In genomic region chr19:10742494-10742893, GRCh38 we compare ENCODE assay signal across 14 cellular contexts. TPM values are rescaled to one million over a fixed set of nuclear protein-coding genes. Genes with fewer than 3 reads are reported as not detected.
DNase-seq lines count a peak whose midpoint lies in the region; ATAC-seq lines count a peak whose summit lies in the region.
"Had no signal": no experiment of that assay in that cellular context is flagged by ENCODE, and none has a peak within 500 bp of the region (broad histone marks: within the 10 kb centered on the region; RNA-seq: fewer than 3 reads in every experiment).

No MANE protein-coding gene starts in this region.

- no peak overlapping the region for H3K4me3 Mint-ChIP-seq in activated naive CD4-positive, alpha-beta T cell treated with anti-CD3 and anti-CD28 coated beads, Interleukin-2, amount 10 ng/mL, durations not matched to agents 7 days and 5 days
- no peak overlapping the region for H3K4me3 Mint-ChIP-seq in central memory CD8-positive, alpha-beta T cell
- no peak overlapping the region for H3K4me3 Mint-ChIP-seq in stimulated activated naive B cell treated with anti-CD40 and anti-IgM and Interleukin-4, amounts not matched to agents 10 μg/mL and 1 μg/mL and 100 μg/mL, for 72 hours
- H3K4me3 Mint-ChIP-seq: activated T-cell treated with anti-CD3 and anti-CD28 coated beads, Interleukin-2, amount 50 U/mL, for 72 hours; H9; neural crest cell had no signal

- no peaks in the 10 kb centered on the region for H3K27me3 Mint-ChIP-seq in activated naive CD4-positive, alpha-beta T cell treated with anti-CD3 and anti-CD28 coated beads, Interleukin-2, amount 10 ng/mL, durations not matched to agents 7 days and 5 days
- no peaks in the 10 kb centered on the region for H3K27me3 Mint-ChIP-seq in central memory CD8-positive, alpha-beta T cell
- H3K27me3 Mint-ChIP-seq in stimulated activated naive B cell treated with anti-CD40 and anti-IgM and Interleukin-4, amounts not matched to agents 10 μg/mL and 1 μg/mL and 100 μg/mL, for 72 hours = no peaks in the 10 kb centered on the region

- peak overlapping the region; percentile 42 for H3K27ac Mint-ChIP-seq in activated naive CD4-positive, alpha-beta T cell treated with anti-CD3 and anti-CD28 coated beads, Interleukin-2, amount 10 ng/mL, durations not matched to agents 7 days and 5 days
- H3K27ac Mint-ChIP-seq in central memory CD8-positive, alpha-beta T cell (ENCODE audit: low read depth) = peak overlapping the region; percentile 87
- peak overlapping the region; percentile 56 for H3K27ac Mint-ChIP-seq in stimulated activated naive B cell treated with anti-CD40 and anti-IgM and Interleukin-4, amounts not matched to agents 10 μg/mL and 1 μg/mL and 100 μg/mL, for 72 hours

- H3K36me3 Mint-ChIP-seq in activated naive CD4-positive, alpha-beta T cell treated with anti-CD3 and anti-CD28 coated beads, Interleukin-2, amount 10 ng/mL, durations not matched to agents 7 days and 5 days = peaks cover 22% of the 10 kb centered on the region
- H3K36me3 Mint-ChIP-seq in central memory CD8-positive, alpha-beta T cell (ENCODE audit: insufficient read depth) = peaks cover 19% of the 10 kb centered on the region
- H3K36me3 Mint-ChIP-seq in stimulated activated naive B cell treated with anti-CD40 and anti-IgM and Interleukin-4, amounts not matched to agents 10 μg/mL and 1 μg/mL and 100 μg/mL, for 72 hours = peaks cover 18 to 26% of the 10 kb centered on the region in 2 donors

- CTCF ChIA-PET in activated naive CD4-positive, alpha-beta T cell treated with anti-CD3 and anti-CD28 coated beads, Interleukin-2, amount 10 ng/mL, durations not matched to agents 7 days and 5 days (lab: Charles Lee) = interaction anchor here (0.6 kb wide), 1 partner anchor 20 kb away, joined by 3 read pairs; no protein-coding TSS in a partner anchor

- peaks cover 48% of the 10 kb centered on the region for H3K4me1 Mint-ChIP-seq in activated naive CD4-positive, alpha-beta T cell treated with anti-CD3 and anti-CD28 coated beads, Interleukin-2, amount 10 ng/mL, durations not matched to agents 7 days and 5 days
- H3K4me1 Mint-ChIP-seq in central memory CD8-positive, alpha-beta T cell = peaks cover 55% of the 10 kb centered on the region
- H3K4me1 Mint-ChIP-seq in stimulated activated naive B cell treated with anti-CD40 and anti-IgM and Interleukin-4, amounts not matched to agents 10 μg/mL and 1 μg/mL and 100 μg/mL, for 72 hours = peaks cover 33 to 76% of the 10 kb centered on the region in 2 donors

- no peak for DNase-seq in activated naive CD4-positive, alpha-beta T cell treated with anti-CD3 and anti-CD28 coated beads, Interleukin-2, amount 10 ng/mL, durations not matched to agents 7 days and 5 days
- no peak for DNase-seq in activated naive CD4-positive, alpha-beta T cell treated with anti-CD3 and anti-CD28 coated beads, Interleukin-2, amount 50 U/mL, for 16 hours
- DNase-seq in central memory CD8-positive, alpha-beta T cell (ENCODE audit: low spot score in 2 of 2) = no peak
- DNase-seq in left lobe of liver (ENCODE audit: low spot score) = no peak
- DNase-seq in stimulated activated naive B cell treated with anti-CD40 and anti-IgM and Interleukin-4, amounts not matched to agents 10 μg/mL and 1 μg/mL and 100 μg/mL, for 72 hours = no peak
- no peak for DNase-seq in activated CD8-positive, alpha-beta memory T cell treated with anti-CD3 and anti-CD28 coated beads, Interleukin-2, amount 50 U/mL, for 48 hours
- no peak for DNase-seq in SHP77 (lab: John Stamatoyannopoulos, UW)
- DNase-seq: activated T-cell treated with anti-CD3 and anti-CD28 coated beads, Interleukin-2, amount 50 U/mL, for 72 hours; H9; NCI-H510A; PC-3 had no signal

- ATAC-seq in central memory CD8-positive, alpha-beta T cell (replicated peaks; ENCODE audit: extremely low read depth, poor library complexity, severe bottlenecking) = no peak
- ATAC-seq in left lobe of liver (peak; percentile 6), HG02588 (IDR thresholded peaks at IDR 0.05; ENCODE audit: unreplicated experiment) (no peak)
- no peak for ATAC-seq in stimulated activated naive B cell treated with anti-CD40 and anti-IgM and Interleukin-4, amounts not matched to agents 10 μg/mL and 1 μg/mL and 100 μg/mL, for 72 hours (replicated peaks)
- ATAC-seq: A549; activated T-cell treated with anti-CD3 and anti-CD28 coated beads, Interleukin-2, amount 50 U/mL, for 72 hours; PC-3 had no signal

- peaks cover 8% of the 10 kb centered on the region for H3K9me3 Mint-ChIP-seq in activated naive CD4-positive, alpha-beta T cell treated with anti-CD3 and anti-CD28 coated beads, Interleukin-2, amount 10 ng/mL, durations not matched to agents 7 days and 5 days
- no peaks in the 10 kb centered on the region for H3K9me3 Mint-ChIP-seq in central memory CD8-positive, alpha-beta T cell
- peaks cover 0 to 3% of the 10 kb centered on the region in 2 donors for H3K9me3 Mint-ChIP-seq in stimulated activated naive B cell treated with anti-CD40 and anti-IgM and Interleukin-4, amounts not matched to agents 10 μg/mL and 1 μg/mL and 100 μg/mL, for 72 hours
- H3K9me3 Mint-ChIP-seq: activated T-cell treated with anti-CD3 and anti-CD28 coated beads, Interleukin-2, amount 50 U/mL, for 72 hours had no signal

RNA-seq across cellular contexts. Expression of gene DNM2, which starts 24.6 kb away (rescaled TPM):
- total RNA-seq in left lobe of liver = 64.8 TPM

RNA-seq across cellular contexts. Expression of gene QTRT1, which starts 41.3 kb away (rescaled TPM):
- total RNA-seq in left lobe of liver = 33.2 TPM
